Comparison of ENCODE assay signal across 8 cellular contexts in the genomic region with DNA sequence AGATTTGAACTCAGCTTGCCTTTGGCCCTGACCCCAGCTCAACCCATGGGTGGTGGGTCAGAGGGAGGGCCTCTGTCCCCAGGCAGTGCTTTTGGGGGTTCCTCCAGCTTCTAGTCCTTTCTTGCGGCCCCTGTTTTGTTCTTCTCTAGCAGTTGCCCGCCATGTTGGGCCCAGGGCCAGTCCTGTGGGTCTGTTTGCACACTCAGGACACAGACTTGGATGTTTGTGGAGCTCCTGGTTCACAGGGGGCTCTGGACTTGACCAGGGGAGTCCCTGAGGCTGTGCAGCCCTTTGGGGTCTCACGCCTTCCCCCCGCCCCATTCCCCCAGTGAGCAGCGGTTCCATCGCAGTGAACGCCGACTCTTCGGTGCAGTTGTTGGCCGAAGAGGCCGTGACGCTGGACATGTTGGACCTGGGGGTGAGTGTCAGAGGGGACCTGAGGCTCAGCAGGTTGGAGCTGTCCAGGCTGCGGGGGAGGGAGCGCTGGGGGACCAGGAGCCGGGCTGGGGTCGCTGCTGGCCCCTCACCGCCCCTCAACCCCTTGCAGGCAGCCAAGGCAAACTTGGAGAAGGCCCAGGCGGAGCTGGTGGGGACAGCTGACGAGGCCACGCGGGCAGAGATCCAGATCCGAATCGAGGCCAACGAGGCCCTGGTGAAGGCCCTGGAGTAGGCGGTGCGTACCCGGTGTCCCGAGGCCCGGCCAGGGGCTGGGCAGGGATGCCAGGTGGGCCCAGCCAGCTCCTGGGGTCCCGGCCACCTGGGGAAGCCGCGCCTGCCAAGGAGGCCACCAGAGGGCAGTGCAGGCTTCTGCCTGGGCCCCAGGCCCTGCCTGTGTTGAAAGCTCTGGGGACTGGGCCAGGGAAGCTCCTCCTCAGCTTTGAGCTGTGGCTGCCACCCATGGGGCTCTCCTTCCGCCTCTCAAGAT. TPM values are rescaled to one million over a fixed set of nuclear protein-coding genes. Genes with fewer than 3 reads are reported as not detected.
DNase-seq lines count a peak whose midpoint lies in the region; ATAC-seq and TF ChIP-seq lines count a peak whose summit lies in the region.

No MANE protein-coding gene starts in this region.

- no peak overlapping the region for H2AFZ ChIP-seq in Karpas-422 (ENCODE audit: low read length)

- H3K79me2 ChIP-seq in DOHH2 (ENCODE audit: control insufficient read depth, low read length) (peaks cover 47% of the 10 kb centered on the region), Karpas-422 (ENCODE audit: low read length) (peaks cover 19% of the 10 kb centered on the region)

- H3K4me1 ChIP-seq in DOHH2 (ENCODE audit: control insufficient read depth, low read length) (peaks cover 55% of the 10 kb centered on the region), Karpas-422 (ENCODE audit: low read length) (peaks cover 63% of the 10 kb centered on the region), adipocyte (ENCODE audit: control insufficient read depth, insufficient read depth, low read length) (peaks cover 53% of the 10 kb centered on the region), uterus (peaks cover 0 to 18% of the 10 kb centered on the region in 2 donors)

- H3F3A ChIP-seq in DOHH2 (ENCODE audit: control insufficient read depth, insufficient read depth): peaks cover 14% of the 10 kb centered on the region

- H3K27ac ChIP-seq in DOHH2 (ENCODE audit: low read depth, low read length) (peak overlapping the region; percentile 57), Karpas-422 (ENCODE audit: low read length) (peak overlapping the region; percentile 89), uterus (peak overlapping the region; percentile 88 to 97)

- H3K27me3 ChIP-seq in DOHH2 (ENCODE audit: control insufficient read depth, low read length): peaks cover 7% of the 10 kb centered on the region
- H3K27me3 ChIP-seq in Karpas-422 (ENCODE audit: low read length): no peaks in the 10 kb centered on the region
- H3K27me3 ChIP-seq in adipocyte (replicated peaks; ENCODE audit: control insufficient read depth, insufficient read depth, low read length): no peaks in the 10 kb centered on the region
- H3K27me3 ChIP-seq in uterus: no peaks in the 10 kb centered on the region

- H3K36me3 ChIP-seq in DOHH2 (ENCODE audit: control insufficient read depth, low read length): peaks cover 35% of the 10 kb centered on the region
- H3K36me3 ChIP-seq in Karpas-422 (ENCODE audit: insufficient read depth, low read length): no peaks in the 10 kb centered on the region
- H3K36me3 ChIP-seq in adipocyte (ENCODE audit: control insufficient read depth, insufficient read depth, low read length, severe bottlenecking): no peaks in the 10 kb centered on the region
- H3K36me3 ChIP-seq in uterus: no peaks in the 10 kb centered on the region

- H3K4me2 ChIP-seq in DOHH2 (ENCODE audit: low read length): peak overlapping the region; percentile 99
- H3K4me2 ChIP-seq in Karpas-422 (ENCODE audit: low read depth, low read length, poor library complexity, severe bottlenecking): peak overlapping the region; percentile 94

- peak in 1 of 2 donors; percentile 44 for TF ChIP-seq POLR2A in uterus (IDR thresholded peaks at IDR 0.05)

- no peaks in the 10 kb centered on the region for H3K9me2 ChIP-seq in DOHH2 (replicated peaks; ENCODE audit: control insufficient read depth, low read length)
- H3K9me2 ChIP-seq in Karpas-422 (replicated peaks; ENCODE audit: insufficient read depth, low read length): no peaks in the 10 kb centered on the region

- TF ChIP-seq CTCF in DOHH2 (IDR thresholded peaks at IDR 0.05; ENCODE audit: low read depth, low read length, poor library complexity, severe bottlenecking): peak; percentile 93
- peak; percentile 96 to 100 (median 99) for TF ChIP-seq CTCF in uterus (IDR thresholded peaks at IDR 0.05)

- DNase-seq in Karpas-422 (peak; percentile 94), T follicular helper cell (ENCODE audit: low read depth) (peak; percentile 79), adipocyte (ENCODE audit: low read depth) (peak; percentile 94), cardiac septum (ENCODE audit: low spot score) (peak; percentile 93), pulmonary artery endothelial cell (ENCODE audit: low read depth, low spot score) (peak; percentile 53), uterus (peak; percentile 89 to 90)

- H3K9ac ChIP-seq in Karpas-422 (ENCODE audit: low read length) (peak overlapping the region; percentile 100), adipocyte (ENCODE audit: low read length) (peak overlapping the region; percentile 73)

- H3K4me3 ChIP-seq in DOHH2 (ENCODE audit: low read length) (peak overlapping the region; percentile 72), Karpas-422 (ENCODE audit: low read length) (peak overlapping the region; percentile 100), adipocyte (ENCODE audit: low read length) (peak overlapping the region; percentile 65), uterus (no peak overlapping the region)

- intact Hi-C loops in cardiac septum (cut with DNase I): loop anchor here (1.0 to 5.0 kb wide), 2 partner anchors 23 to 317 kb away; a partner anchor contains a TSS
- intact Hi-C loops in uterus (cut with DNase I; ENCODE audit: low total_unique reads): loop anchor here (1.0 kb wide), 1 partner anchor 22 kb away; no protein-coding TSS in a partner anchor

- no peak for ATAC-seq in GM18520 (IDR thresholded peaks at IDR 0.05; ENCODE audit: unreplicated experiment)

- H3K9me3 ChIP-seq in DOHH2 (ENCODE audit: control insufficient read depth, insufficient read depth, low read length): no peaks in the 10 kb centered on the region
- H3K9me3 ChIP-seq in Karpas-422 (ENCODE audit: low read length): no peaks in the 10 kb centered on the region
- no peaks in the 10 kb centered on the region for H3K9me3 ChIP-seq in adipocyte (ENCODE audit: control insufficient read depth, low read length)
- H3K9me3 ChIP-seq in uterus: no peaks in the 10 kb centered on the region

- H4K20me1 ChIP-seq in DOHH2 (ENCODE audit: control insufficient read depth, insufficient read depth, low read depth, low read length) (no peaks in the 10 kb centered on the region), Karpas-422 (ENCODE audit: insufficient read depth, low read depth, low read length) (0 out of 2 replicates have a peak, but pooled peaks cover 6% of the 10 kb centered on the region)

RNA-seq across cellular contexts. Expression of a gene that starts 2.5 kb away (rescaled TPM):
- total RNA-seq in Karpas-422 (2014; rRNA removed; shearing (Covaris generic); ENCODE audit: low replicate concordance): 64.3 and 110 TPM in 2 replicates
- total RNA-seq in cardiac septum: 486 TPM
- total RNA-seq in pulmonary artery endothelial cell: 21.4 and 28.9 TPM in 2 replicates
- 100 to 1,000 TPM in 2 of 4 donors, 10 to 100 TPM in 1, 1 to 10 TPM in 1; 4.7 to 164 (median 68.9) TPM for total RNA-seq in uterus

RNA-seq across cellular contexts. Expression of a gene that starts 4.4 kb away (rescaled TPM):
- total RNA-seq in Karpas-422 (2014; rRNA removed; shearing (Covaris generic); ENCODE audit: low replicate concordance): 21.4 and 40.5 TPM in 2 replicates
- total RNA-seq in cardiac septum: 97.5 TPM
- 11.4 and 13.4 TPM in 2 replicates for total RNA-seq in pulmonary artery endothelial cell
- total RNA-seq in uterus: 100 to 1,000 TPM in 1 of 4 donors, 10 to 100 TPM in 2, under 1 TPM in 1; 0.77 to 108 (median 15.0) TPM

RNA-seq across cellular contexts. Expression of a gene that starts 6.2 kb away (rescaled TPM):
- total RNA-seq in Karpas-422 (2014; rRNA removed; shearing (Covaris generic); ENCODE audit: low replicate concordance): 1.6 and 4.1 TPM in 2 replicates
- total RNA-seq in cardiac septum (1.9 TPM), pulmonary artery endothelial cell (2.1 and 2.2 TPM in 2 replicates), uterus (1 to 10 TPM in 2 of 4 donors, under 1 TPM in 1, not detected in 1; 0.26 to 1.5 (median 1.0) TPM)

RNA-seq across cellular contexts. Expression of a gene that starts 25.1 kb away (rescaled TPM):
- total RNA-seq in Karpas-422 (2014; rRNA removed; shearing (Covaris generic); ENCODE audit: low replicate concordance): 141 and 291 TPM in 2 replicates
- 318 TPM for total RNA-seq in cardiac septum
- total RNA-seq in pulmonary artery endothelial cell: 99.5 and 247 TPM in 2 replicates
- total RNA-seq in uterus: 100 to 1,000 TPM; 235 to 950 (median 535) TPM

RNA-seq across cellular contexts. Expression of a gene that starts 31.3 kb away (rescaled TPM):
- 32.7 and 68.1 TPM in 2 replicates for total RNA-seq in Karpas-422 (2014; rRNA removed; shearing (Covaris generic); ENCODE audit: low replicate concordance)
- total RNA-seq in cardiac septum (20.0 TPM), pulmonary artery endothelial cell (19.1 and 26.0 TPM in 2 replicates), uterus (10 to 100 TPM in 2 of 4 donors, 1 to 10 TPM in 2; 2.1 to 24.3 (median 7.1) TPM)

Comparison
In these comparisons a context has a peak if more than half of its experiments do, and no peak if none do; other contexts are left out.
1. H3K4me3 ChIP-seq: peak in DOHH2 (single experiment), Karpas-422 (single experiment) and adipocyte (single experiment); none in uterus (0 of 2).
2. Peak in every context shown above with its lines, with median percentiles within 50 percentile points of each other: H3K27ac ChIP-seq and DNase-seq.